Comparison of ENCODE assay signal across 21 cellular contexts in the genomic region with DNA sequence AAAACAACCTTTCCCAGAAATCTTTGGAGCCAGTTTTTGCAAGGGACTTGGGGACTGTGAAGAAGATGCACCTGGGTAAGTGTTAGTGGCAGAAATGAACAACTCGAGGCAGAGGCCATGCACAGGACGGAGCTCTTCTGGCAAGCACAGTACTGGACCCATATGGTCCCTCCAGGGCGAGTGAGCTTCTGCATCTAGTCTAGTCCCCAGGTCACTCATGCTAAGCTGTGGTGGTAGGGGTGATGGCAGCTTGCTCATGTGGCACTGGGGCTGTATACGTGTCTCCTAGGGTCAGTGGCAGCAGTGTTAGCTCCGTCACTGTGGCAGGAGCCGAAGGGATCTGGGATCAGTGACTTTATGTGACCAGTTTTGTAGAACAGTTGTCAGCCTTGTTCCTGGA. TPM values are rescaled to one million over a fixed set of nuclear protein-coding genes. Genes with fewer than 3 reads are reported as not detected.
A peak's percentile ranks its signal among the peaks of the same experiment; 100 is the strongest.
DNase-seq lines count a peak whose midpoint lies in the region; ATAC-seq and TF ChIP-seq lines count a peak whose summit lies in the region.
"Had no signal": no experiment of that assay in that cellular context is flagged by ENCODE, and none has a peak within 500 bp of the region (broad histone marks: within the 10 kb centered on the region; RNA-seq: fewer than 3 reads in every experiment).

No MANE protein-coding gene starts in this region.

- peak overlapping the region; percentile 99 for H2BK12ac ChIP-seq in trophoblast cell (ENCODE audit: low read length)

- H4K91ac ChIP-seq in IMR-90 (ENCODE audit: insufficient read depth, low read depth, low read length) (peak overlapping the region; percentile 45; the same call in 1 of the 2 replicates), trophoblast cell (ENCODE audit: low read depth, low read length) (peak overlapping the region; percentile 91)

- no peaks in the 10 kb centered on the region for H3K9me3 Mint-ChIP-seq in activated CD8-positive, alpha-beta T cell treated with anti-CD3 and anti-CD28 coated beads, Interleukin-2, amount 10 ng/mL, durations not matched to agents 7 days and 5 days (ENCODE audit: insufficient read depth)
- no peaks in the 10 kb centered on the region for H3K9me3 Mint-ChIP-seq in activated CD8-positive, alpha-beta T cell treated with anti-CD3 and anti-CD28 coated beads for 36 hours
- no peaks in the 10 kb centered on the region for H3K9me3 Mint-ChIP-seq in activated T-helper 1 cell treated with anti-CD3 and anti-CD28 coated beads, Interleukin-12 subunit alpha, Interleukin-12 subunit beta, Interleukin-2, Interleukin-4 antibody, amounts not matched to agents 30 ng/mL and 10 ng/mL and 1 ng/mL, durations not matched to agents 14 hours and 24 hours and 36 hours
- H3K9me3 Mint-ChIP-seq: CD4-positive, alpha-beta memory T cell; HFFc6 had no signal

- POLR2A ChIA-PET in activated CD8-positive, alpha-beta T cell treated with anti-CD3 and anti-CD28 coated beads, Interleukin-2, amount 10 ng/mL, durations not matched to agents 7 days and 5 days (lab: Charles Lee) = no interaction called here
- POLR2A ChIA-PET in activated CD8-positive, alpha-beta T cell treated with anti-CD3 and anti-CD28 coated beads for 36 hours (lab: Charles Lee) = interaction anchor here (0.8 to 1.1 kb wide), 2 partner anchors 60 to 97 kb away, joined by 3 to 5 read pairs; no protein-coding TSS in a partner anchor
- POLR2A ChIA-PET in IMR-90 (lab: Charles Lee; ENCODE audit: unreplicated experiment) = no interaction called here

- H4K5ac ChIP-seq in IMR-90 (ENCODE audit: low read depth, low read length) = no peak overlapping the region

- BruUV-seq in IMR-90 (replicated peaks; lab: Mats Ljungman, UMichigan) = no TSS peak

- DNase-seq in activated CD8-positive, alpha-beta T cell treated with anti-CD3 and anti-CD28 coated beads, Interleukin-2, amount 10 ng/mL, durations not matched to agents 7 days and 5 days = no peak
- no peak for DNase-seq in activated CD8-positive, alpha-beta T cell treated with anti-CD3 and anti-CD28 coated beads for 36 hours
- no peak for DNase-seq in IMR-90
- DNase-seq in body of pancreas = no peak
- DNase-seq in trophoblast cell = no peak
- DNase-seq in activated T-helper 1 cell treated with anti-CD3 and anti-CD28 coated beads, Interleukin-12 subunit alpha, Interleukin-12 subunit beta, Interleukin-2, Interleukin-4 antibody, amounts not matched to agents 30 ng/mL and 10 ng/mL and 1 ng/mL, durations not matched to agents 14 hours and 24 hours and 36 hours (ENCODE audit: low spot score) = no peak
- DNase-seq: 8988T; CD4-positive, alpha-beta memory T cell; DMS79; GM23248; HFFc6; NCI-H1105; NCI-H187 treated with DMSO at 0.1 percent for 48 hours; NCI-H345; NCI-H526; RPMI8226 had no signal

- no peaks in the 10 kb centered on the region for H3K79me1 ChIP-seq in IMR-90 (ENCODE audit: low read depth in 1 of 2, low read length in 2 of 2)
- peaks cover 29% of the 10 kb centered on the region for H3K79me1 ChIP-seq in trophoblast cell (ENCODE audit: low read length)

- no peaks in the 10 kb centered on the region for H3K36me3 Mint-ChIP-seq in activated CD8-positive, alpha-beta T cell treated with anti-CD3 and anti-CD28 coated beads, Interleukin-2, amount 10 ng/mL, durations not matched to agents 7 days and 5 days (ENCODE audit: low read depth)
- no peaks in the 10 kb centered on the region for H3K36me3 Mint-ChIP-seq in activated CD8-positive, alpha-beta T cell treated with anti-CD3 and anti-CD28 coated beads for 36 hours (ENCODE audit: low read depth)
- H3K36me3 Mint-ChIP-seq in activated T-helper 1 cell treated with anti-CD3 and anti-CD28 coated beads, Interleukin-12 subunit alpha, Interleukin-12 subunit beta, Interleukin-2, Interleukin-4 antibody, amounts not matched to agents 30 ng/mL and 10 ng/mL and 1 ng/mL, durations not matched to agents 14 hours and 24 hours and 36 hours (ENCODE audit: low read depth) = peaks cover 9% of the 10 kb centered on the region

- H2AFZ ChIP-seq in IMR-90 (replicated peaks; ENCODE audit: low read length, poor library complexity) = no peak overlapping the region
- H2AFZ ChIP-seq in trophoblast cell (ENCODE audit: insufficient read depth, low read length, poor library complexity) = peak overlapping the region; percentile 48
- H2AFZ ChIP-seq: GM23248 had no signal

- H3K14ac ChIP-seq in IMR-90 (replicated peaks; ENCODE audit: low read depth, low read length) = no peak overlapping the region
- peak overlapping the region; percentile 94 for H3K14ac ChIP-seq in trophoblast cell (ENCODE audit: low read length)

- TF ChIP-seq RAD21 in IMR-90 (IDR thresholded peaks at IDR 0.05; ENCODE audit: low read length) = no peak

- H3K27me3 ChIP-seq in IMR-90 (ENCODE audit: control insufficient read depth, insufficient read depth, low read length) (no peaks in the 10 kb centered on the region), body of pancreas (no peaks in the 10 kb centered on the region), trophoblast cell (ENCODE audit: insufficient read depth, low read length) (no peaks in the 10 kb centered on the region)
- H3K27me3 ChIP-seq: SJSA1 had no signal

- H3K27ac Mint-ChIP-seq in activated CD8-positive, alpha-beta T cell treated with anti-CD3 and anti-CD28 coated beads, Interleukin-2, amount 10 ng/mL, durations not matched to agents 7 days and 5 days = no peak overlapping the region
- H3K27ac Mint-ChIP-seq in activated CD8-positive, alpha-beta T cell treated with anti-CD3 and anti-CD28 coated beads for 36 hours = no peak overlapping the region
- no peak overlapping the region for H3K27ac Mint-ChIP-seq in activated T-helper 1 cell treated with anti-CD3 and anti-CD28 coated beads, Interleukin-12 subunit alpha, Interleukin-12 subunit beta, Interleukin-2, Interleukin-4 antibody, amounts not matched to agents 30 ng/mL and 10 ng/mL and 1 ng/mL, durations not matched to agents 14 hours and 24 hours and 36 hours
- H3K27ac Mint-ChIP-seq: CD4-positive, alpha-beta memory T cell; HFFc6 had no signal

- no peaks in the 10 kb centered on the region for H3K4me1 Mint-ChIP-seq in activated CD8-positive, alpha-beta T cell treated with anti-CD3 and anti-CD28 coated beads, Interleukin-2, amount 10 ng/mL, durations not matched to agents 7 days and 5 days (ENCODE audit: low read depth)
- peaks cover under 1% of the 10 kb centered on the region for H3K4me1 Mint-ChIP-seq in activated CD8-positive, alpha-beta T cell treated with anti-CD3 and anti-CD28 coated beads for 36 hours (ENCODE audit: low read depth)
- no peaks in the 10 kb centered on the region for H3K4me1 Mint-ChIP-seq in activated T-helper 1 cell treated with anti-CD3 and anti-CD28 coated beads, Interleukin-12 subunit alpha, Interleukin-12 subunit beta, Interleukin-2, Interleukin-4 antibody, amounts not matched to agents 30 ng/mL and 10 ng/mL and 1 ng/mL, durations not matched to agents 14 hours and 24 hours and 36 hours (ENCODE audit: low read depth)

- H2BK5ac ChIP-seq in IMR-90 (ENCODE audit: low read depth, low read length, poor library complexity, severe bottlenecking) = no peak overlapping the region
- peak overlapping the region; percentile 52 for H2BK5ac ChIP-seq in trophoblast cell (ENCODE audit: low read depth, low read length, poor library complexity)

- H3K27ac ChIP-seq in IMR-90 (ENCODE audit: insufficient read depth, low read length) (no peak overlapping the region), body of pancreas (peak overlapping the region in 2 of 4 donors; percentile 14 to 15), trophoblast cell (ENCODE audit: low read depth, low read length) (peak overlapping the region; percentile 92)
- H3K27ac ChIP-seq: GM23248 had no signal

- TF ChIP-seq POLR2A in IMR-90 (IDR thresholded peaks at IDR 0.05; ENCODE audit: low read depth, low read length) = no peak
- TF ChIP-seq POLR2A in body of pancreas (IDR thresholded peaks at IDR 0.05) = no peak

- CTCF ChIA-PET in activated CD8-positive, alpha-beta T cell treated with anti-CD3 and anti-CD28 coated beads, Interleukin-2, amount 10 ng/mL, durations not matched to agents 7 days and 5 days (lab: Charles Lee) = interaction anchor here (0.6 to 1.2 kb wide), 2 partner anchors 42 to 465 kb away, joined by 3 to 6 read pairs; no protein-coding TSS in a partner anchor
- CTCF ChIA-PET in activated CD8-positive, alpha-beta T cell treated with anti-CD3 and anti-CD28 coated beads for 36 hours (lab: Charles Lee) = interaction anchor here (1.2 to 1.3 kb wide), 3 partner anchors 44 to 465 kb away, joined by 3 to 4 read pairs (median 4); no protein-coding TSS in a partner anchor
- CTCF ChIA-PET in IMR-90 (lab: Yijun Ruan, JAX) = no interaction called here

- H3K4me2 ChIP-seq in IMR-90 (ENCODE audit: low read depth, low read length) = no peak overlapping the region
- H3K4me2 ChIP-seq in trophoblast cell (ENCODE audit: low read length) = no peak overlapping the region

- H3K9me3 ChIP-seq in IMR-90 (ENCODE audit: control insufficient read depth, insufficient read depth, low read length) (no peaks in the 10 kb centered on the region), body of pancreas (no peaks in the 10 kb centered on the region), trophoblast cell (ENCODE audit: insufficient read depth, low read depth, low read length) (peaks cover 2% of the 10 kb centered on the region)
- H3K9me3 ChIP-seq: SJSA1 had no signal

- TF ChIP-seq CTCF in activated CD8-positive, alpha-beta T cell treated with anti-CD3 and anti-CD28 coated beads for 36 hours (IDR thresholded peaks at IDR 0.05) = no peak
- TF ChIP-seq CTCF in IMR-90 (conservative IDR thresholded peaks at IDR 0.05; ENCODE audit: low read depth, low read length) (no peak), body of pancreas (IDR thresholded peaks at IDR 0.05) (no peak)

- dilution Hi-C loops in IMR-90 (cut with HindIII; ENCODE audit: low sequenced_read_pairs, unreplicated experiment) = no loop called here

- no peak overlapping the region for H2AK9ac ChIP-seq in IMR-90 (replicated peaks; ENCODE audit: low read depth, low read length, poor library complexity)

- H3K79me2 ChIP-seq in trophoblast cell (ENCODE audit: control insufficient read depth, insufficient read depth, low read length, poor library complexity) = peaks cover 1% of the 10 kb centered on the region

- peak; percentile 53 for ATAC-seq in activated CD8-positive, alpha-beta T cell treated with anti-CD3 and anti-CD28 coated beads, Interleukin-2, amount 10 ng/mL, durations not matched to agents 7 days and 5 days
- no peak for ATAC-seq in activated CD8-positive, alpha-beta T cell treated with anti-CD3 and anti-CD28 coated beads for 36 hours
- no peak for ATAC-seq in IMR-90 (ENCODE audit: low read depth)
- ATAC-seq in body of pancreas = peak; percentile 6
- no peak for ATAC-seq in HG02884 (IDR thresholded peaks at IDR 0.05; ENCODE audit: unreplicated experiment)
- no peak for ATAC-seq in GM18517 (IDR thresholded peaks at IDR 0.05; ENCODE audit: unreplicated experiment)

- H3K4me3 Mint-ChIP-seq in activated CD8-positive, alpha-beta T cell treated with anti-CD3 and anti-CD28 coated beads, Interleukin-2, amount 10 ng/mL, durations not matched to agents 7 days and 5 days = no peak overlapping the region
- H3K4me3 Mint-ChIP-seq in activated CD8-positive, alpha-beta T cell treated with anti-CD3 and anti-CD28 coated beads for 36 hours = no peak overlapping the region
- H3K4me3 Mint-ChIP-seq in activated T-helper 1 cell treated with anti-CD3 and anti-CD28 coated beads, Interleukin-12 subunit alpha, Interleukin-12 subunit beta, Interleukin-2, Interleukin-4 antibody, amounts not matched to agents 30 ng/mL and 10 ng/mL and 1 ng/mL, durations not matched to agents 14 hours and 24 hours and 36 hours = no peak overlapping the region
- H3K4me3 Mint-ChIP-seq: CD4-positive, alpha-beta memory T cell; HFFc6 had no signal

- H4K8ac ChIP-seq in IMR-90 (ENCODE audit: low read depth in 2 of 2, low read length in 2 of 2) (no peak overlapping the region), trophoblast cell (ENCODE audit: low read depth, low read length) (peak overlapping the region; percentile 55)

- H2BK20ac ChIP-seq in IMR-90 (ENCODE audit: low read depth, low read length) = peak overlapping the region; percentile 45; the same call in 1 of the 2 replicates

- no peak overlapping the region; the same call in 2 of the 3 replicates for H2BK15ac ChIP-seq in IMR-90 (ENCODE audit: low read depth, low read length)

- no peaks in the 10 kb centered on the region for H4K20me1 ChIP-seq in IMR-90 (ENCODE audit: insufficient read depth, low read length)

- WGBS in IMR-90 (ENCODE audit: extremely low coverage in 2 of 2, insufficient read length in 1 of 2), 2 experiments = 100% methylated on average over 1 of the region's 6 CpGs; no CpG with 5 or more reads in 1 of the 2 experiments
- WGBS in body of pancreas, 2 donors = 77 to 82% methylated on average over 6 of the region's 6 CpGs
- WGBS in trophoblast cell (ENCODE audit: extremely low coverage, insufficient coverage, insufficient read length) = no CpG with 5 or more reads among the region's 6 CpGs

- in situ Hi-C loops in IMR-90 (cut with MboI; ENCODE audit: low sequenced_read_pairs) = loop anchor here (25.0 kb wide), 1 partner anchor 423 kb away; the partner anchor contains the start of gene GIMAP5

- H3K27me3 Mint-ChIP-seq in activated CD8-positive, alpha-beta T cell treated with anti-CD3 and anti-CD28 coated beads, Interleukin-2, amount 10 ng/mL, durations not matched to agents 7 days and 5 days (ENCODE audit: low read depth) = no peaks in the 10 kb centered on the region
- H3K27me3 Mint-ChIP-seq in activated CD8-positive, alpha-beta T cell treated with anti-CD3 and anti-CD28 coated beads for 36 hours = no peaks in the 10 kb centered on the region
- no peaks in the 10 kb centered on the region for H3K27me3 Mint-ChIP-seq in activated T-helper 1 cell treated with anti-CD3 and anti-CD28 coated beads, Interleukin-12 subunit alpha, Interleukin-12 subunit beta, Interleukin-2, Interleukin-4 antibody, amounts not matched to agents 30 ng/mL and 10 ng/mL and 1 ng/mL, durations not matched to agents 14 hours and 24 hours and 36 hours (ENCODE audit: insufficient read depth)
- H3K27me3 Mint-ChIP-seq: CD4-positive, alpha-beta memory T cell had no signal

- no peak overlapping the region for H3K9ac ChIP-seq in IMR-90 (ENCODE audit: low read depth, low read length)
- no peak overlapping the region for H3K9ac ChIP-seq in trophoblast cell (ENCODE audit: low read length)
- H3K9ac ChIP-seq: GM23248 had no signal

- H3K4me1 ChIP-seq in IMR-90 (ENCODE audit: control insufficient read depth, insufficient read depth, low read length) = peaks cover 5% of the 10 kb centered on the region; the same call in 1 of the 2 replicates
- H3K4me1 ChIP-seq in body of pancreas = peaks cover 74% of the 10 kb centered on the region
- H3K4me1 ChIP-seq in trophoblast cell (ENCODE audit: control insufficient read depth in 1 of 2, insufficient read depth in 2 of 2, low read length in 2 of 2) = peaks cover 18% of the 10 kb centered on the region in 2 experiments

- H3K4ac ChIP-seq in IMR-90 (ENCODE audit: low read depth, low read length) = no peak overlapping the region; the same call in 1 of the 2 replicates
- H3K4ac ChIP-seq in trophoblast cell (ENCODE audit: low read depth, low read length) = peak overlapping the region; percentile 46

- H3K9me1 ChIP-seq in IMR-90 (ENCODE audit: insufficient read depth, low read length) = 0 out of 2 replicates have a peak, but pooled peaks cover 3% of the 10 kb centered on the region

- H3K36me3 ChIP-seq in IMR-90 (ENCODE audit: control insufficient read depth, insufficient read depth, low read length) = no peaks in the 10 kb centered on the region
- no peaks in the 10 kb centered on the region for H3K36me3 ChIP-seq in body of pancreas (replicated peaks in 1 of 2; ENCODE audit: insufficient read depth in 1 of 2, low read depth in 2 of 2)
- no peaks in the 10 kb centered on the region for H3K36me3 ChIP-seq in trophoblast cell (ENCODE audit: control insufficient read depth in 1 of 2, insufficient read depth in 2 of 2, low read length in 2 of 2)
- H3K36me3 ChIP-seq: SJSA1 had no signal

- H2BK120ac ChIP-seq in IMR-90 (ENCODE audit: low read depth, low read length) (no peak overlapping the region), trophoblast cell (ENCODE audit: insufficient read depth, low read length, poor library complexity) (peak overlapping the region; percentile 94)

- no peak overlapping the region for H3K18ac ChIP-seq in IMR-90 (ENCODE audit: low read depth, low read length)
- peak overlapping the region; percentile 73 for H3K18ac ChIP-seq in trophoblast cell (ENCODE audit: low read length)

- H3K56ac ChIP-seq in IMR-90 (ENCODE audit: extremely low read depth, insufficient read depth, low read length) = no peak overlapping the region

- peak overlapping the region; percentile 39 for H4K12ac ChIP-seq in trophoblast cell (ENCODE audit: low read depth, low read length)

- H3K4me3 ChIP-seq in IMR-90 (ENCODE audit: insufficient read depth, low read depth, low read length) (no peak overlapping the region), body of pancreas (no peak overlapping the region), trophoblast cell (ENCODE audit: low read depth, low read length) (no peak overlapping the region)
- H3K4me3 ChIP-seq: GM23248, SJSA1 had no signal

- intact Hi-C loops in activated CD8-positive, alpha-beta T cell treated with anti-CD3 and anti-CD28 coated beads for 36 hours (cut with micrococcal nuclease) = no loop called here
- intact Hi-C loops in IMR-90 (cut with micrococcal nuclease) = no loop called here
- intact Hi-C loops in body of pancreas (cut with DNase I) = no loop called here
- intact Hi-C loops in activated T-helper 1 cell treated with anti-CD3 and anti-CD28 coated beads, Interleukin-12 subunit alpha, Interleukin-12 subunit beta, Interleukin-2, Interleukin-4 antibody, amounts not matched to agents 30 ng/mL and 10 ng/mL and 1 ng/mL, durations not matched to agents 14 hours and 24 hours and 36 hours (cut with micrococcal nuclease) = no loop called here

- H2AK5ac ChIP-seq in IMR-90 (ENCODE audit: low read depth, low read length) (no peak overlapping the region), trophoblast cell (ENCODE audit: low read length) (peak overlapping the region; percentile 96)

- H3K23ac ChIP-seq in IMR-90 (ENCODE audit: low read depth, low read length) = no peak overlapping the region
- H3K23ac ChIP-seq in trophoblast cell (ENCODE audit: low read length) = peak overlapping the region; percentile 18

RNA-seq across cellular contexts. Expression of gene LRRC61, which starts 9.3 kb away (rescaled TPM):
- total RNA-seq in activated CD8-positive, alpha-beta T cell treated with anti-CD3 and anti-CD28 coated beads, Interleukin-2, amount 10 ng/mL, durations not matched to agents 7 days and 5 days = 10 to 100 TPM; 21.0 to 21.4 TPM
- total RNA-seq in activated CD8-positive, alpha-beta T cell treated with anti-CD3 and anti-CD28 coated beads for 36 hours = 10 to 100 TPM; 21.8 to 21.9 TPM
- total RNA-seq in IMR-90 (2012; rRNA removed) (not detected in 2 replicates), body of pancreas (10 to 100 TPM in 1 of 2 donors, 1 to 10 TPM in 1; 4.9 to 25.2 TPM)
- polyA plus RNA-seq in IMR-90 (2012; rRNA removed) = 0.06 and 0.07 TPM in 2 replicates
- polyA plus RNA-seq in IMR-90 (2012; cell fraction: cytosol; rRNA removed) = 0.07 TPM in 1 of 2 replicates, not detected in the other
- not detected in 2 replicates for polyA plus RNA-seq in IMR-90 (2012; cell fraction: nucleus; rRNA removed; ENCODE audit: low replicate concordance)
- polyA plus RNA-seq in trophoblast cell (2013) = 0.15 and 0.32 TPM in 2 replicates
- total RNA-seq in activated T-helper 1 cell treated with anti-CD3 and anti-CD28 coated beads, Interleukin-12 subunit alpha, Interleukin-12 subunit beta, Interleukin-2, Interleukin-4 antibody, amounts not matched to agents 30 ng/mL and 10 ng/mL and 1 ng/mL, durations not matched to agents 14 hours and 24 hours and 36 hours = 24.9 and 26.1 TPM in 2 replicates
- total RNA-seq: G401, GM23248, HFFc6, LHCN-M2, SJSA1 had no signal
- polyA plus RNA-seq: GM23248 had no signal

RNA-seq across cellular contexts. Expression of gene ACTR3C, which starts 9.5 kb away (rescaled TPM):
- 1 to 10 TPM; 4.6 TPM for total RNA-seq in activated CD8-positive, alpha-beta T cell treated with anti-CD3 and anti-CD28 coated beads, Interleukin-2, amount 10 ng/mL, durations not matched to agents 7 days and 5 days
- total RNA-seq in activated CD8-positive, alpha-beta T cell treated with anti-CD3 and anti-CD28 coated beads for 36 hours = 1 to 10 TPM; 2.6 to 2.9 TPM
- total RNA-seq in IMR-90 (2012; rRNA removed) (not detected in 2 replicates), body of pancreas (10 to 100 TPM; 35.5 to 69.9 TPM)
- not detected in 2 replicates for polyA plus RNA-seq in IMR-90 (2012; rRNA removed)
- polyA plus RNA-seq in IMR-90 (2012; cell fraction: cytosol; rRNA removed) = not detected in 2 replicates
- 0.02 TPM in 1 of 2 replicates, not detected in the other for polyA plus RNA-seq in IMR-90 (2012; cell fraction: nucleus; rRNA removed; ENCODE audit: low replicate concordance)
- polyA plus RNA-seq in trophoblast cell (2013) = 0.03 and 0.11 TPM in 2 replicates
- 8.2 and 9.8 TPM in 2 replicates for total RNA-seq in activated T-helper 1 cell treated with anti-CD3 and anti-CD28 coated beads, Interleukin-12 subunit alpha, Interleukin-12 subunit beta, Interleukin-2, Interleukin-4 antibody, amounts not matched to agents 30 ng/mL and 10 ng/mL and 1 ng/mL, durations not matched to agents 14 hours and 24 hours and 36 hours
- total RNA-seq: GM23248, HFFc6, LHCN-M2, SJSA1 had no signal
- polyA plus RNA-seq: GM23248 had no signal

RNA-seq across cellular contexts. Expression of gene RARRES2, which starts 27.6 kb away (rescaled TPM):
- total RNA-seq in activated CD8-positive, alpha-beta T cell treated with anti-CD3 and anti-CD28 coated beads, Interleukin-2, amount 10 ng/mL, durations not matched to agents 7 days and 5 days = not detected
- not detected for total RNA-seq in activated CD8-positive, alpha-beta T cell treated with anti-CD3 and anti-CD28 coated beads for 36 hours
- total RNA-seq in IMR-90 (2012; rRNA removed) = not detected in 2 replicates
- polyA plus RNA-seq in IMR-90 (2012; rRNA removed) = 1.4 and 1.6 TPM in 2 replicates
- polyA plus RNA-seq in IMR-90 (2012; cell fraction: cytosol; rRNA removed) = 1.7 and 2.1 TPM in 2 replicates
- polyA plus RNA-seq in IMR-90 (2012; cell fraction: nucleus; rRNA removed; ENCODE audit: low replicate concordance) = 1.0 and 2.4 TPM in 2 replicates
- total RNA-seq in body of pancreas = 100 to 1,000 TPM; 245 to 400 TPM
- polyA plus RNA-seq in trophoblast cell (2013) = 149 and 152 TPM in 2 replicates
- not detected in 2 replicates for total RNA-seq in activated T-helper 1 cell treated with anti-CD3 and anti-CD28 coated beads, Interleukin-12 subunit alpha, Interleukin-12 subunit beta, Interleukin-2, Interleukin-4 antibody, amounts not matched to agents 30 ng/mL and 10 ng/mL and 1 ng/mL, durations not matched to agents 14 hours and 24 hours and 36 hours
- total RNA-seq: CD4-positive, alpha-beta memory T cell; GM23248; SJSA1 had no signal
- polyA plus RNA-seq: CD4-positive, alpha-beta memory T cell; GM23248 had no signal

RNA-seq across cellular contexts. Expression of gene REPIN1, which starts 54.8 kb away (rescaled TPM):
- 10 to 100 TPM; 40.9 to 43.1 TPM for total RNA-seq in activated CD8-positive, alpha-beta T cell treated with anti-CD3 and anti-CD28 coated beads, Interleukin-2, amount 10 ng/mL, durations not matched to agents 7 days and 5 days
- 10 to 100 TPM; 56.0 to 59.2 TPM for total RNA-seq in activated CD8-positive, alpha-beta T cell treated with anti-CD3 and anti-CD28 coated beads for 36 hours
- total RNA-seq in IMR-90 (2012; rRNA removed) (19.4 and 20.6 TPM in 2 replicates), body of pancreas (100 to 1,000 TPM in 1 of 2 donors, 10 to 100 TPM in 1; 77.0 to 117 TPM)
- polyA plus RNA-seq in IMR-90 (2012; rRNA removed) = 50.6 and 59.7 TPM in 2 replicates
- polyA plus RNA-seq in IMR-90 (2012; cell fraction: cytosol; rRNA removed) = 56.1 and 62.3 TPM in 2 replicates
- polyA plus RNA-seq in IMR-90 (2012; cell fraction: nucleus; rRNA removed; ENCODE audit: low replicate concordance) = 76.7 and 123 TPM in 2 replicates
- polyA plus RNA-seq in trophoblast cell (2013) = 165 and 168 TPM in 2 replicates
- 67.2 and 67.4 TPM in 2 replicates for total RNA-seq in activated T-helper 1 cell treated with anti-CD3 and anti-CD28 coated beads, Interleukin-12 subunit alpha, Interleukin-12 subunit beta, Interleukin-2, Interleukin-4 antibody, amounts not matched to agents 30 ng/mL and 10 ng/mL and 1 ng/mL, durations not matched to agents 14 hours and 24 hours and 36 hours

Comparison
In these comparisons a context has a peak if more than half of its experiments do, and no peak if none do; other contexts are left out.
1. ATAC-seq: peak in activated CD8-positive, alpha-beta T cell treated with anti-CD3 and anti-CD28 coated beads, Interleukin-2, amount 10 ng/mL, durations not matched to agents 7 days and 5 days (single experiment) and body of pancreas (single experiment); none in activated CD8-positive, alpha-beta T cell treated with anti-CD3 and anti-CD28 coated beads for 36 hours (single experiment), IMR-90 (single experiment), HG02884 (single experiment) and GM18517 (single experiment).
2. RNA of gene RARRES2, which starts 27.6 kb away (total RNA-seq): 245 to 400 TPM in body of pancreas; not detected in IMR-90, not detected in activated CD8-positive, alpha-beta T cell treated with anti-CD3 and anti-CD28 coated beads, Interleukin-2, amount 10 ng/mL, durations not matched to agents 7 days and 5 days, not detected in activated CD8-positive, alpha-beta T cell treated with anti-CD3 and anti-CD28 coated beads for 36 hours and not detected in activated T-helper 1 cell treated with anti-CD3 and anti-CD28 coated beads, Interleukin-12 subunit alpha, Interleukin-12 subunit beta, Interleukin-2, Interleukin-4 antibody, amounts not matched to agents 30 ng/mL and 10 ng/mL and 1 ng/mL, durations not matched to agents 14 hours and 24 hours and 36 hours; every median in the first group is over 100 times any median in the second.